ENCODE assay signal across 24 cellular contexts in genomic region chr14:69873877-69874780, GRCh38. TPM values are rescaled to one million over a fixed set of nuclear protein-coding genes. Genes with fewer than 3 reads are reported as not detected.
A peak's percentile ranks its signal among the peaks of the same experiment; 100 is the strongest.
DNase-seq lines count a peak whose midpoint lies in the region; ATAC-seq and TF ChIP-seq lines count a peak whose summit lies in the region.
"Had no signal": no experiment of that assay in that cellular context is flagged by ENCODE, and none has a peak within 500 bp of the region (broad histone marks: within the 10 kb centered on the region; RNA-seq: fewer than 3 reads in every experiment).

No MANE protein-coding gene starts in this region.

- H3K4me3 ChIP-seq in AG10803 (ENCODE audit: low read length) (no peak overlapping the region), cardiac fibroblast (replicated peaks in 1 of 2; ENCODE audit: low read depth in 2 of 2, low read length in 2 of 2) (no peak overlapping the region), esophagus muscularis mucosa (no peak overlapping the region)
- H3K4me3 ChIP-seq: suprapubic skin had no signal

- peak; percentile 64 for DNase-seq in AG10803 (ENCODE audit: low read depth)
- DNase-seq in LHCN-M2 (ENCODE audit: low read depth) = peak; percentile 19
- peak; percentile 29 to 33 for DNase-seq in cardiac fibroblast (ENCODE audit: low read depth in 2 of 2)
- peak; percentile 38 for DNase-seq in kidney tubule cell (ENCODE audit: low spot score)
- no peak for DNase-seq in esophagus muscularis mucosa (ENCODE audit: extremely low spot score)
- DNase-seq in activated T-cell treated with anti-CD3 and anti-CD28 coated beads, Interleukin-2, amount 50 U/mL, for 1 hour = no peak
- DNase-seq: activated CD4-positive, alpha-beta T cell treated with anti-CD3 and anti-CD28 coated beads, Interleukin-2, amount 50 U/mL, for 1 hour; activated CD8-positive, alpha-beta memory T cell treated with anti-CD3 and anti-CD28 coated beads, Interleukin-2, amount 50 U/mL, for 4 hours; activated gamma-delta T cell treated with Interleukin-2 at 50 U/mL for 16 hours; amniotic stem cell; cerebellar nuclear complex; effector memory CD4-positive, alpha-beta T cell; hippocampal formation; kidney glomerular epithelial cell; midbrain; NCI-H2107; NCI-H526 treated with DMSO at 0.1 percent for 48 hours; Right ventricle myocardium superior; T-cell had no signal

- TF ChIP-seq POLR2A in esophagus muscularis mucosa (IDR thresholded peaks at IDR 0.05; ENCODE audit: low read depth) = no peak

- intact Hi-C loops in esophagus muscularis mucosa (cut with DNase I) = no loop called here

- H3K36me3 ChIP-seq in esophagus muscularis mucosa = no peaks in the 10 kb centered on the region
- H3K36me3 ChIP-seq: suprapubic skin had no signal

- peaks cover 0 to 4% (median 1%) of the 10 kb centered on the region in 4 donors for H3K4me1 ChIP-seq in esophagus muscularis mucosa

- peaks cover 0 to 15% (median under 1%) of the 10 kb centered on the region in 4 donors for H3K27me3 ChIP-seq in esophagus muscularis mucosa

- H3K9me3 ChIP-seq in esophagus muscularis mucosa = no peaks in the 10 kb centered on the region
- H3K9me3 ChIP-seq: suprapubic skin had no signal

- H3K27ac ChIP-seq in esophagus muscularis mucosa (replicated peaks in 1 of 4) = no peak overlapping the region
- H3K27ac ChIP-seq: suprapubic skin had no signal

- WGBS in esophagus muscularis mucosa = 74% methylated on average over 5 of the region's 5 CpGs

- TF ChIP-seq CTCF in AG10803 (conservative IDR thresholded peaks at IDR 0.05; ENCODE audit: low read length) (no peak), cardiac fibroblast (IDR thresholded peaks at IDR 0.05; ENCODE audit: low read depth, low read length) (no peak), esophagus muscularis mucosa (IDR thresholded peaks at IDR 0.05) (no peak)

- no peak for ATAC-seq in HG02938 (IDR thresholded peaks at IDR 0.05; ENCODE audit: unreplicated experiment)
- no peak for ATAC-seq in HG03095 (IDR thresholded peaks at IDR 0.05; ENCODE audit: unreplicated experiment)
- ATAC-seq: T-cell had no signal

- no peak for TF ChIP-seq EP300 in esophagus muscularis mucosa (IDR thresholded peaks at IDR 0.05)

RNA-seq across cellular contexts. Expression of gene SMOC1, which starts 5.1 kb away (rescaled TPM):
- total RNA-seq in LHCN-M2 (2014; rRNA removed) = 0.06 and 0.32 TPM in 2 replicates
- polyA plus RNA-seq in LHCN-M2 (2012) = 0.05 TPM
- total RNA-seq in esophagus muscularis mucosa = 1 to 10 TPM in 1 of 4 donors, under 1 TPM in 3; under 0.01 to 1.8 (median 0.51) TPM
- total RNA-seq: fibroblast of villous mesenchyme, T-cell had no signal
- polyA plus RNA-seq: CD14-positive monocyte had no signal

Comparison
In these comparisons a context has a peak if more than half of its experiments do, and no peak if none do; other contexts are left out.
1. DNase-seq: peak in AG10803 (single experiment), LHCN-M2 (single experiment), cardiac fibroblast (2 of 2) and kidney tubule cell (single experiment); none in esophagus muscularis mucosa (single experiment) and activated T-cell treated with anti-CD3 and anti-CD28 coated beads, Interleukin-2, amount 50 U/mL, for 1 hour (single experiment).